1 cellular context compared by ENCODE assay signal in the genomic region with DNA sequence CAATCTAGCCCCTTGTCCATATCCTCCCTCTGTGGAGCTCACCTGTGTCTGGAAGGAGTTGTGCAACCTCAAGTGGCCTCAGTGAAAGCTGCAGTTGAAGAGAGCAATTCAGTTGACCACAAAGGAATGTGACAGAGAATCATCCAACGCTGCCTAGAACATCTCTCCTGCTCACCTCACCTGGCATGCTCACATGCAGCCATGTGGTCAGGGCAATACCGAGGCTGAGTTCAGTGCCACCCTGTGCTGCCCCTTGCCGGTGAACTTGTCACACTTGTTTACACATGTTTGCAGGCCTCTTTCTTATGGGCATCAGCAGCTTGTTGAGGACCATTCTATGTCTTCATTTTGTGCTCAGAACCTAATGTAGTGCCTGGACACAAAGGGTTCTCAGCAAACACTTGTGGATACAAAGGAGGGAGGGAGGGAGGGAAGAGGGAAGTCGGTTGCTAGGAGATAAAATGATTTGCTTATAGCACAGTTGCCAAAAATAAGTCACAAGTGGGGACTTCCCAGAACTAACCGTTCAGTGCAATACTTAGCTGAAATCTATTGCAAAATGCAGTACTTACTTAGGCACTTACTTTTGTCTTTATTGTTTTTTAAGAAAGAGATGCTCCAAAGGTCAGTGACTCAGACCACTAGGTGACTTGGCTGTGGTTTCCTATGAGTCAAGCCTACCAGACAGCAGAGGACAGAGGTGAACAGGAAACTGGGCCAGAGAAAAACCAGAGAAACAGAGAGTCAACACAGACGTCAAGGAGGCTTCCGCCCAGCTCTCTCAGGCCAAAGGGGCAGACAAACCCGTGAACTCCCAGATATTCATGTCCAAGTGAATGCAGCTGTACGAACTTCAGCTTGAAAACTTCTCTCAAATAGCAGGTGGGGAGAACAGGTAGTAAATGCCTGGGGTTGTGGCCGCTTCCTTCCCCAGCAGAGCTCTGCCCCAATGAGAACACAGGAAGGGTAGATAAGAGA.
TF ChIP-seq lines count a peak whose summit lies in the region.

No MANE protein-coding gene starts in this region.

TF ChIP-seq in A549, 52 proteins besides CTCF, POLR2A, EP300 and RAD21 (continued from another document):
- TF ChIP-seq, protein P1, sequence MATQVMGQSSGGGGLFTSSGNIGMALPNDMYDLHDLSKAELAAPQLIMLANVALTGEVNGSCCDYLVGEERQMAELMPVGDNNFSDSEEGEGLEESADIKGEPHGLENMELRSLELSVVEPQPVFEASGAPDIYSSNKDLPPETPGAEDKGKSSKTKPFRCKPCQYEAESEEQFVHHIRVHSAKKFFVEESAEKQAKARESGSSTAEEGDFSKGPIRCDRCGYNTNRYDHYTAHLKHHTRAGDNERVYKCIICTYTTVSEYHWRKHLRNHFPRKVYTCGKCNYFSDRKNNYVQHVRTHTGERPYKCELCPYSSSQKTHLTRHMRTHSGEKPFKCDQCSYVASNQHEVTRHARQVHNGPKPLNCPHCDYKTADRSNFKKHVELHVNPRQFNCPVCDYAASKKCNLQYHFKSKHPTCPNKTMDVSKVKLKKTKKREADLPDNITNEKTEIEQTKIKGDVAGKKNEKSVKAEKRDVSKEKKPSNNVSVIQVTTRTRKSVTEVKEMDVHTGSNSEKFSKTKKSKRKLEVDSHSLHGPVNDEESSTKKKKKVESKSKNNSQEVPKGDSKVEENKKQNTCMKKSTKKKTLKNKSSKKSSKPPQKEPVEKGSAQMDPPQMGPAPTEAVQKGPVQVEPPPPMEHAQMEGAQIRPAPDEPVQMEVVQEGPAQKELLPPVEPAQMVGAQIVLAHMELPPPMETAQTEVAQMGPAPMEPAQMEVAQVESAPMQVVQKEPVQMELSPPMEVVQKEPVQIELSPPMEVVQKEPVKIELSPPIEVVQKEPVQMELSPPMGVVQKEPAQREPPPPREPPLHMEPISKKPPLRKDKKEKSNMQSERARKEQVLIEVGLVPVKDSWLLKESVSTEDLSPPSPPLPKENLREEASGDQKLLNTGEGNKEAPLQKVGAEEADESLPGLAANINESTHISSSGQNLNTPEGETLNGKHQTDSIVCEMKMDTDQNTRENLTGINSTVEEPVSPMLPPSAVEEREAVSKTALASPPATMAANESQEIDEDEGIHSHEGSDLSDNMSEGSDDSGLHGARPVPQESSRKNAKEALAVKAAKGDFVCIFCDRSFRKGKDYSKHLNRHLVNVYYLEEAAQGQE (IDR thresholded peaks at IDR 0.05), result no peak
- TF ChIP-seq, protein P2, sequence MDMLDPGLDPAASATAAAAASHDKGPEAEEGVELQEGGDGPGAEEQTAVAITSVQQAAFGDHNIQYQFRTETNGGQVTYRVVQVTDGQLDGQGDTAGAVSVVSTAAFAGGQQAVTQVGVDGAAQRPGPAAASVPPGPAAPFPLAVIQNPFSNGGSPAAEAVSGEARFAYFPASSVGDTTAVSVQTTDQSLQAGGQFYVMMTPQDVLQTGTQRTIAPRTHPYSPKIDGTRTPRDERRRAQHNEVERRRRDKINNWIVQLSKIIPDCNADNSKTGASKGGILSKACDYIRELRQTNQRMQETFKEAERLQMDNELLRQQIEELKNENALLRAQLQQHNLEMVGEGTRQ (IDR thresholded peaks at IDR 0.05), result no peak
- TF ChIP-seq MYC (IDR thresholded peaks at IDR 0.05; ENCODE audit: borderline replicate concordance, low read length) (no peak), MAZ (IDR thresholded peaks at IDR 0.05; ENCODE audit: borderline replicate concordance, low read depth, low read length) (no peak), PHF8 (IDR thresholded peaks at IDR 0.05; ENCODE audit: borderline replicate concordance, low read depth) (no peak), RFX5 (IDR thresholded peaks at IDR 0.05) (no peak), TFCP2L1 (CRISPR knock-in tag; IDR thresholded peaks at IDR 0.05) (no peak; the same call in 1 of the 2 replicates), CHD4 (IDR thresholded peaks at IDR 0.05; ENCODE audit: borderline replicate concordance) (no peak), EHMT2 (IDR thresholded peaks at IDR 0.05; ENCODE audit: low read depth) (no peak), EHF (CRISPR knock-in tag; IDR thresholded peaks at IDR 0.05) (peak; percentile 65; the same call in 1 of the 2 replicates), POLR2AphosphoS2 (conservative IDR thresholded peaks at IDR 0.05; ENCODE audit: low read length) (no peak), HEYL (CRISPR knock-in tag; IDR thresholded peaks at IDR 0.05) (no peak), CBX2 (IDR thresholded peaks at IDR 0.05; ENCODE audit: borderline replicate concordance, low read depth) (no peak), NFE2L2 (conservative IDR thresholded peaks at IDR 0.05; ENCODE audit: low read length) (no peak), RCOR1 (IDR thresholded peaks at IDR 0.05; ENCODE audit: low read depth, low read length) (no peak), ZC3H11A (IDR thresholded peaks at IDR 0.05) (no peak), ESRRA (IDR thresholded peaks at IDR 0.05; ENCODE audit: borderline replicate concordance, low read length) (no peak), HOXB5 (CRISPR knock-in tag; IDR thresholded peaks at IDR 0.05) (0 out of 2 replicates have a peak, but pooled peaks have one; percentile 48), NPAS2 (CRISPR knock-in tag; IDR thresholded peaks at IDR 0.05; ENCODE audit: borderline replicate concordance) (no peak), RARB (CRISPR knock-in tag; IDR thresholded peaks at IDR 0.05) (no peak; the same call in 1 of the 2 replicates), GATA3 (IDR thresholded peaks at IDR 0.05; ENCODE audit: borderline replicate concordance) (peak; percentile 55; the same call in 1 of the 2 replicates), FOXS1 (CRISPR knock-in tag; IDR thresholded peaks at IDR 0.05) (no peak), SMC3 (IDR thresholded peaks at IDR 0.05) (peak; percentile 32; the same call in 2 of the 3 replicates), KDM1A (IDR thresholded peaks at IDR 0.05; ENCODE audit: low read depth) (no peak), JUN (IDR thresholded peaks at IDR 0.05) (peak; percentile 84 to 89; a peak in 4 of 5 replicates), ZFP36 (IDR thresholded peaks at IDR 0.05; ENCODE audit: borderline replicate concordance, partially characterized antibody) (no peak), MAFK (IDR thresholded peaks at IDR 0.05; ENCODE audit: partially characterized antibody) (no peak), SREBF2 (IDR thresholded peaks at IDR 0.05) (no peak), FOSL2 (IDR thresholded peaks at IDR 0.05) (peak; percentile 86), FOSL2 (CRISPR knock-in tag; IDR thresholded peaks at IDR 0.05) (peak; percentile 94), CBX8 (IDR thresholded peaks at IDR 0.05) (no peak), NR3C1 (IDR thresholded peaks at IDR 0.05) (no peak)
- TF ChIP-seq, protein P3, sequence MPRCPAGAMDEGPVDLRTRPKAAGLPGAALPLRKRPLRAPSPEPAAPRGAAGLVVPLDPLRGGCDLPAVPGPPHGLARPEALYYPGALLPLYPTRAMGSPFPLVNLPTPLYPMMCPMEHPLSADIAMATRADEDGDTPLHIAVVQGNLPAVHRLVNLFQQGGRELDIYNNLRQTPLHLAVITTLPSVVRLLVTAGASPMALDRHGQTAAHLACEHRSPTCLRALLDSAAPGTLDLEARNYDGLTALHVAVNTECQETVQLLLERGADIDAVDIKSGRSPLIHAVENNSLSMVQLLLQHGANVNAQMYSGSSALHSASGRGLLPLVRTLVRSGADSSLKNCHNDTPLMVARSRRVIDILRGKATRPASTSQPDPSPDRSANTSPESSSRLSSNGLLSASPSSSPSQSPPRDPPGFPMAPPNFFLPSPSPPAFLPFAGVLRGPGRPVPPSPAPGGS (IDR thresholded peaks at IDR 0.05), result peak; percentile 89; the same call in 2 of the 3 replicates
- TF ChIP-seq, protein P4, sequence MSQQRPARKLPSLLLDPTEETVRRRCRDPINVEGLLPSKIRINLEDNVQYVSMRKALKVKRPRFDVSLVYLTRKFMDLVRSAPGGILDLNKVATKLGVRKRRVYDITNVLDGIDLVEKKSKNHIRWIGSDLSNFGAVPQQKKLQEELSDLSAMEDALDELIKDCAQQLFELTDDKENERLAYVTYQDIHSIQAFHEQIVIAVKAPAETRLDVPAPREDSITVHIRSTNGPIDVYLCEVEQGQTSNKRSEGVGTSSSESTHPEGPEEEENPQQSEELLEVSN (IDR thresholded peaks at IDR 0.05; ENCODE audit: borderline replicate concordance, low read depth), result peak; percentile 49; the same call in 1 of the 2 replicates
- TF ChIP-seq, protein P5, sequence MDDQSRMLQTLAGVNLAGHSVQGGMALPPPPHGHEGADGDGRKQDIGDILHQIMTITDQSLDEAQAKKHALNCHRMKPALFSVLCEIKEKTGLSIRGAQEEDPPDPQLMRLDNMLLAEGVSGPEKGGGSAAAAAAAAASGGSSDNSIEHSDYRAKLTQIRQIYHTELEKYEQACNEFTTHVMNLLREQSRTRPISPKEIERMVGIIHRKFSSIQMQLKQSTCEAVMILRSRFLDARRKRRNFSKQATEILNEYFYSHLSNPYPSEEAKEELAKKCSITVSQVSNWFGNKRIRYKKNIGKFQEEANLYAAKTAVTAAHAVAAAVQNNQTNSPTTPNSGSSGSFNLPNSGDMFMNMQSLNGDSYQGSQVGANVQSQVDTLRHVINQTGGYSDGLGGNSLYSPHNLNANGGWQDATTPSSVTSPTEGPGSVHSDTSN (IDR thresholded peaks at IDR 0.05), result no peak
- TF ChIP-seq, protein P6, sequence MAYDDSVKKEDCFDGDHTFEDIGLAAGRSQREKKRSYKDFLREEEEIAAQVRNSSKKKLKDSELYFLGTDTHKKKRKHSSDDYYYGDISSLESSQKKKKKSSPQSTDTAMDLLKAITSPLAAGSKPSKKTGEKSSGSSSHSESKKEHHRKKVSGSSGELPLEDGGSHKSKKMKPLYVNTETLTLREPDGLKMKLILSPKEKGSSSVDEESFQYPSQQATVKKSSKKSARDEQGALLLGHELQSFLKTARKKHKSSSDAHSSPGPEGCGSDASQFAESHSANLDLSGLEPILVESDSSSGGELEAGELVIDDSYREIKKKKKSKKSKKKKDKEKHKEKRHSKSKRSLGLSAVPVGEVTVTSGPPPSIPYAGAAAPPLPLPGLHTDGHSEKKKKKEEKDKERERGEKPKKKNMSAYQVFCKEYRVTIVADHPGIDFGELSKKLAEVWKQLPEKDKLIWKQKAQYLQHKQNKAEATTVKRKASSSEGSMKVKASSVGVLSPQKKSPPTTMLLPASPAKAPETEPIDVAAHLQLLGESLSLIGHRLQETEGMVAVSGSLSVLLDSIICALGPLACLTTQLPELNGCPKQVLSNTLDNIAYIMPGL (CRISPR knock-in tag; IDR thresholded peaks at IDR 0.05; ENCODE audit: borderline replicate concordance), result no peak
